ENCODE assay signal across 1 cellular context in genomic region chr6:36122495-36123269, GRCh38.
TF ChIP-seq lines count a peak whose summit lies in the region.

No MANE protein-coding gene starts in this region.

TF ChIP-seq in K562, 482 proteins besides CTCF, POLR2A, EP300 and RAD21 (continued from another document):
- TF ChIP-seq ZNF398 (CRISPR knock-in tag; IDR thresholded peaks at IDR 0.05) (no peak), HNRNPLL (IDR thresholded peaks at IDR 0.05; ENCODE audit: low read depth, low read length, poor library complexity, severe bottlenecking) (no peak), ATF4 (CRISPR knock-in tag; IDR thresholded peaks at IDR 0.05) (no peak), ATF7 (IDR thresholded peaks at IDR 0.05) (no peak), ZNF445 (CRISPR knock-in tag; IDR thresholded peaks at IDR 0.05; ENCODE audit: low read depth) (no peak), CSDE1 (IDR thresholded peaks at IDR 0.05) (no peak), CCNT2 (IDR thresholded peaks at IDR 0.05; ENCODE audit: borderline replicate concordance, extremely low read depth, insufficient read length, low read depth, low read length) (peak; percentile 5), ATF3 (IDR thresholded peaks at IDR 0.05) (no peak), ATF3 (CRISPR knock-in tag; conservative IDR thresholded peaks at IDR 0.05) (no peak), U2AF2 (optimal IDR thresholded peaks at IDR 0.05; ENCODE audit: low read depth, low read length) (no peak), ETS2 (tag; IDR thresholded peaks at IDR 0.05; ENCODE audit: borderline replicate concordance, poor library complexity, severe bottlenecking) (no peak), ZBTB17 (CRISPR knock-in tag; IDR thresholded peaks at IDR 0.05) (no peak)
TF ChIP-seq in K562: peak in this region for 15.
